ENCODE assay signal across 8 cellular contexts in genomic region chr22:41382610-41383009, GRCh38. TPM values are rescaled to one million over a fixed set of nuclear protein-coding genes. Genes with fewer than 3 reads are reported as not detected.
A peak's percentile ranks its signal among the peaks of the same experiment; 100 is the strongest.
DNase-seq lines count a peak whose midpoint lies in the region; ATAC-seq and TF ChIP-seq lines count a peak whose summit lies in the region.

No MANE protein-coding gene starts in this region.

- BruUV-seq in Calu3 (replicated peaks; lab: Mats Ljungman, UMichigan) = no TSS peak
- no TSS peak for BruUV-seq in OCI-LY7 (replicated peaks; lab: Mats Ljungman, UMichigan)

- H3K4me1 Mint-ChIP-seq in Calu3 (ENCODE audit: low read depth, unreplicated experiment) = peaks cover 8% of the 10 kb centered on the region

- peaks cover 3% of the 10 kb centered on the region for H3K27me3 Mint-ChIP-seq in Calu3 (ENCODE audit: unreplicated experiment)

- no peak overlapping the region for H3K27ac Mint-ChIP-seq in Calu3 (ENCODE audit: unreplicated experiment)

- H3K27me3 ChIP-seq in ovary = no peaks in the 10 kb centered on the region

- DNase-seq in Calu3 (no peak), OCI-LY7 (ENCODE audit: low spot score) (no peak), epithelial cell of esophagus (ENCODE audit: low read depth) (no peak), ovary (peak in 3 of 5 donors; percentile 58 to 76 (median 71)), MV-4-11 (lab: John Stamatoyannopoulos, UW) (no peak), glomerular visceral epithelial cell (ENCODE audit: extremely low spot score) (no peak)

- H3K79me2 ChIP-seq in OCI-LY7 (ENCODE audit: insufficient read depth, low read depth, low read length) = no peaks in the 10 kb centered on the region

- intact Hi-C loops in Calu3 (cut with micrococcal nuclease; ENCODE audit: unreplicated experiment) = no loop called here
- intact Hi-C loops in OCI-LY7 (cut with micrococcal nuclease; ENCODE audit: unreplicated experiment) = loop anchor here (10.0 kb wide), 1 partner anchor 78 kb away; the partner anchor contains the start of gene ZC3H7B
- intact Hi-C loops in ovary (cut with DNase I) = no loop called here

- H4K20me1 ChIP-seq in OCI-LY7 (ENCODE audit: insufficient read depth, low read length) = no peaks in the 10 kb centered on the region

- POLR2A ChIA-PET in OCI-LY7 (lab: Charles Lee) = interaction anchor here (0.8 kb wide), 1 partner anchor 27 kb away, joined by 6 read pairs; no protein-coding TSS in a partner anchor

- H3K9me3 Mint-ChIP-seq in Calu3 (ENCODE audit: low read depth, unreplicated experiment) = no peaks in the 10 kb centered on the region

- TF ChIP-seq POLR2A in ovary (IDR thresholded peaks at IDR 0.05) = no peak

- WGBS in ovary, 3 donors = 2 to 5% (median 4%) methylated on average over 18 to 19 of the region's 19 CpGs

- CTCF ChIA-PET in Calu3 (lab: Charles Lee) = interaction anchor here (0.6 to 2.6 kb wide), 3 partner anchors 19 to 322 kb away, joined by 3 to 13 read pairs (median 3); no protein-coding TSS in a partner anchor
- CTCF ChIA-PET in OCI-LY7 (lab: Charles Lee; ENCODE audit: unreplicated experiment) = interaction anchor here (1.4 kb wide), 1 partner anchor 21 kb away, joined by 19 read pairs; no protein-coding TSS in a partner anchor

- ATAC-seq in HG03442 (IDR thresholded peaks at IDR 0.05; ENCODE audit: unreplicated experiment) = no peak
- no peak for ATAC-seq in HG02973 (IDR thresholded peaks at IDR 0.05; ENCODE audit: unreplicated experiment)

- H3K4me3 Mint-ChIP-seq in Calu3 (ENCODE audit: low read depth, unreplicated experiment) = peak overlapping the region; percentile 89

- H3K9me3 ChIP-seq in OCI-LY7 (ENCODE audit: low read length) (no peaks in the 10 kb centered on the region), ovary (no peaks in the 10 kb centered on the region)

- H3K9me2 ChIP-seq in OCI-LY7 (ENCODE audit: insufficient read depth, low read length) = no peaks in the 10 kb centered on the region

- H3K4me1 ChIP-seq in OCI-LY7 (ENCODE audit: insufficient read depth, low read length, poor library complexity, severe bottlenecking) (peaks cover 24% of the 10 kb centered on the region), ovary (ENCODE audit: insufficient read depth) (peaks cover 8% of the 10 kb centered on the region)

- H3K27ac ChIP-seq in OCI-LY7 (ENCODE audit: low read depth, low read length, poor library complexity, severe bottlenecking) (peak overlapping the region; percentile 59), ovary (peak overlapping the region; percentile 94 to 98)

- H3K36me3 ChIP-seq in OCI-LY7 (ENCODE audit: insufficient read depth, low read length) (peaks cover 3% of the 10 kb centered on the region; the same call in 1 of the 2 replicates), ovary (no peaks in the 10 kb centered on the region)

- peaks cover 26% of the 10 kb centered on the region for H3K36me3 Mint-ChIP-seq in Calu3 (ENCODE audit: insufficient read depth, unreplicated experiment)

- H2AFZ ChIP-seq in OCI-LY7 (ENCODE audit: low read length) = peak overlapping the region; percentile 47; the same call in 1 of the 2 replicates

- TF ChIP-seq CTCF in Calu3 (IDR thresholded peaks at IDR 0.05; ENCODE audit: unreplicated experiment) (no peak), OCI-LY7 (conservative IDR thresholded peaks at IDR 0.05; ENCODE audit: low read length) (no peak), epithelial cell of esophagus (IDR thresholded peaks at IDR 0.05; ENCODE audit: insufficient read depth, low read depth, low read length, missing control alignments) (no peak), ovary (IDR thresholded peaks at IDR 0.05) (no peak)

- H3K4me2 ChIP-seq in OCI-LY7 (ENCODE audit: low read length) = peak overlapping the region; percentile 98

- no peak for TF ChIP-seq EP300 in ovary (IDR thresholded peaks at IDR 0.05)

- H3K4me3 ChIP-seq in OCI-LY7 (ENCODE audit: low read depth, low read length, poor library complexity, severe bottlenecking) = peak overlapping the region; percentile 76
- H3K4me3 ChIP-seq in epithelial cell of esophagus (ENCODE audit: low read length) = peak overlapping the region; percentile 75
- peak overlapping the region; percentile 94 for H3K4me3 ChIP-seq in ovary

RNA-seq across cellular contexts. Expression of gene TEF, which starts 0.9 kb away (rescaled TPM):
- 4.6 and 6.3 TPM in 2 replicates for total RNA-seq in Calu3 (2022)
- total RNA-seq in OCI-LY7 (2014; rRNA removed; shearing (Covaris generic)) = 4.3 and 6.8 TPM in 2 replicates
- 6.1 and 7.0 TPM in 2 replicates for total RNA-seq in OCI-LY7 (2022)
- total RNA-seq in ovary = 10 to 100 TPM; 10.8 to 64.6 (median 49.6) TPM
- polyA plus RNA-seq in ovary = 10 to 100 TPM; 26.2 to 42.8 TPM

Comparison
In these comparisons a context has a peak if more than half of its experiments do, and no peak if none do; other contexts are left out.
1. DNase-seq: peak in ovary (3 of 5); none in Calu3 (single experiment), OCI-LY7 (single experiment), epithelial cell of esophagus (single experiment), MV-4-11 (single experiment) and glomerular visceral epithelial cell (single experiment).
2. Peak in every context shown above with its lines, with median percentiles within 50 percentile points of each other: H3K4me3 ChIP-seq.